In the genomic region with DNA sequence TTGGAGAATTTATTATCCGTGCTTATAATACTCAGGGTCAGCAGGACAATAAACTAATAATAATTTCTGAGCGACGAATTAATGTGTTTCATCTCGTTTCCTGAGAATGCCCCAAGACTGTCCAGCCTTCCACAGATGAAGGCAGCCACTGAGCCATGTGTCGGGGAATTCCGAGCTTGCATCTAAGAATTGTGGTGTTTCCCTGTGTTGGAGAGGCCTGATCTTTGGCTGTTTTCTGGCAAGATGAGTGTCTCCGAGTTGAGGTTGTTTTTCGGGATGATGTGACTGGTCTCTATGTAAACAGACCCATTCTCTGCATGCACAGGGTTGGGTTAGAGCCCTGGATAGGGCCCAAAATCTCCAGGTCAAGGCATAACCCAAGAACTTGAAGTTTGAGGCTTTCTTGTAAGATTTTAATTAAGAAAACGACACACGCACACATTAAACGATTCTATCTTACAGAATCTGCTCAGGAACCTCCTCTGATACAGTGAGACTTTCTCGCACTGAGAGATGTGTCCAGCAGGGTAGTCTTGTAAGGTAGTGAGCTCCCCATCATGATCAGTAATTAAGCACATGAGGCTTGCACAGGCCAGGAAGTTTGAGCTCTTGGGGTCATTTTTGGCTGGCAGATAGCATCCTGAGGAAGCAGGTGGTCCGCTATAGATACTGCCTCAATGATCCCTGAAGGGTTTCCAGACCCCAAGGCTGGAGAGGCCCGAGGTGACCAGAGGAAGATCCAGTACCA, we compare ENCODE assay signal across 1 cellular context.
TF ChIP-seq lines count a peak whose summit lies in the region.

No MANE protein-coding gene starts in this region.

TF ChIP-seq in GM12878, 131 proteins besides CTCF, POLR2A, EP300 and RAD21:
- TF ChIP-seq HDAC2 (IDR thresholded peaks at IDR 0.05) (no peak), ASH2L (IDR thresholded peaks at IDR 0.05; ENCODE audit: borderline replicate concordance, low read depth) (no peak), SREBF2 (IDR thresholded peaks at IDR 0.05; ENCODE audit: low read length) (no peak), SUZ12 (IDR thresholded peaks at IDR 0.05; ENCODE audit: unreplicated experiment) (no peak), CBX3 (IDR thresholded peaks at IDR 0.05; ENCODE audit: borderline replicate concordance, low read depth) (no peak), NBN (IDR thresholded peaks at IDR 0.05) (no peak)
- TF ChIP-seq, protein P1, sequence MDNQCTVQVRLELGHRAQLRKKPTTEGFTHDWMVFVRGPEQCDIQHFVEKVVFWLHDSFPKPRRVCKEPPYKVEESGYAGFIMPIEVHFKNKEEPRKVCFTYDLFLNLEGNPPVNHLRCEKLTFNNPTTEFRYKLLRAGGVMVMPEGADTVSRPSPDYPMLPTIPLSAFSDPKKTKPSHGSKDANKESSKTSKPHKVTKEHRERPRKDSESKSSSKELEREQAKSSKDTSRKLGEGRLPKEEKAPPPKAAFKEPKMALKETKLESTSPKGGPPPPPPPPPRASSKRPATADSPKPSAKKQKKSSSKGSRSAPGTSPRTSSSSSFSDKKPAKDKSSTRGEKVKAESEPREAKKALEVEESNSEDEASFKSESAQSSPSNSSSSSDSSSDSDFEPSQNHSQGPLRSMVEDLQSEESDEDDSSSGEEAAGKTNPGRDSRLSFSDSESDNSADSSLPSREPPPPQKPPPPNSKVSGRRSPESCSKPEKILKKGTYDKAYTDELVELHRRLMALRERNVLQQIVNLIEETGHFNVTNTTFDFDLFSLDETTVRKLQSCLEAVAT (IDR thresholded peaks at IDR 0.05) = no peak
- TF ChIP-seq, protein P2, sequence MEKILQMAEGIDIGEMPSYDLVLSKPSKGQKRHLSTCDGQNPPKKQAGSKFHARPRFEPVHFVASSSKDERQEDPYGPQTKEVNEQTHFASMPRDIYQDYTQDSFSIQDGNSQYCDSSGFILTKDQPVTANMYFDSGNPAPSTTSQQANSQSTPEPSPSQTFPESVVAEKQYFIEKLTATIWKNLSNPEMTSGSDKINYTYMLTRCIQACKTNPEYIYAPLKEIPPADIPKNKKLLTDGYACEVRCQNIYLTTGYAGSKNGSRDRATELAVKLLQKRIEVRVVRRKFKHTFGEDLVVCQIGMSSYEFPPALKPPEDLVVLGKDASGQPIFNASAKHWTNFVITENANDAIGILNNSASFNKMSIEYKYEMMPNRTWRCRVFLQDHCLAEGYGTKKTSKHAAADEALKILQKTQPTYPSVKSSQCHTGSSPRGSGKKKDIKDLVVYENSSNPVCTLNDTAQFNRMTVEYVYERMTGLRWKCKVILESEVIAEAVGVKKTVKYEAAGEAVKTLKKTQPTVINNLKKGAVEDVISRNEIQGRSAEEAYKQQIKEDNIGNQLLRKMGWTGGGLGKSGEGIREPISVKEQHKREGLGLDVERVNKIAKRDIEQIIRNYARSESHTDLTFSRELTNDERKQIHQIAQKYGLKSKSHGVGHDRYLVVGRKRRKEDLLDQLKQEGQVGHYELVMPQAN (conservative IDR thresholded peaks at IDR 0.05) = no peak
